8 cellular contexts compared by ENCODE assay signal in the genomic region with DNA sequence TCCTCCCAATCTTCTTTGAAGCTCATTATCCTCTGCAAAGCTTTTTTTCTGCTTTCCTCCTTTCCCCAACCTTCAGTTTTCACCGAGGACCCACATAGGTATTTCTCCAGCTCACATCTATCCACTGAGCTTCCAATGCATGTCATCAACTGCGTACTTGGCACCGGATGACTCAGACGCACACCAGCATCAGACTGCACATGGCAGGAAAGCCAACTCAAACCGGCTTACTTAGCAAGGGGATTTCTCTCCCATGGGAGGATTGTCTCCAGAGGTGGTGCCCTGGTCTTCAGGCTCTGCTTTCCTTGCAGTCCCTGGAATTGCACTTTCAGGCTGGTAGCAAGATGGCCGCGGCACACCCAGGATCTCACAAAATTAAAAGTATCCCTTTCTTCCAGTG. TPM values are rescaled to one million over a fixed set of nuclear protein-coding genes. Genes with fewer than 3 reads are reported as not detected.
DNase-seq lines count a peak whose midpoint lies in the region; ATAC-seq lines count a peak whose summit lies in the region.

No MANE protein-coding gene starts in this region.

- no peaks in the 10 kb centered on the region for H3K9me3 Mint-ChIP-seq in activated T-cell treated with anti-CD3 and anti-CD28 coated beads, Interleukin-2, amount 50 U/mL, for 72 hours
- H3K9me3 Mint-ChIP-seq in stimulated activated effector memory CD8-positive, alpha-beta T cell treated with anti-CD3 and anti-CD28 coated beads, Interleukin-12 subunit alpha, Interleukin-12 subunit beta, amount 100 ng/mL, for 72 hours, result no peaks in the 10 kb centered on the region

- no peaks in the 10 kb centered on the region for H3K27me3 ChIP-seq in right cardiac atrium (ENCODE audit: control insufficient read depth, insufficient read depth)

- DNase-seq in HT1080 (ENCODE audit: low read depth) (peak; percentile 46), right cardiac atrium (peak in 1 of 3 donors; percentile 50), 8988T (no peak), NCI-H2081 treated with DMSO at 0.1 percent for 48 hours (lab: John Stamatoyannopoulos, UW) (no peak), KBM-7 (no peak)
- peak in 1 of 2 donors; percentile 33 for DNase-seq in activated T-cell treated with anti-CD3 and anti-CD28 coated beads, Interleukin-2, amount 50 U/mL, for 72 hours
- no peak for DNase-seq in stimulated activated effector memory CD8-positive, alpha-beta T cell treated with anti-CD3 and anti-CD28 coated beads, Interleukin-12 subunit alpha, Interleukin-12 subunit beta, amount 100 ng/mL, for 72 hours (ENCODE audit: low spot score in 2 of 2)

- H3K27ac Mint-ChIP-seq in activated T-cell treated with anti-CD3 and anti-CD28 coated beads, Interleukin-2, amount 50 U/mL, for 72 hours, result peak overlapping the region; percentile 51
- H3K27ac Mint-ChIP-seq in stimulated activated effector memory CD8-positive, alpha-beta T cell treated with anti-CD3 and anti-CD28 coated beads, Interleukin-12 subunit alpha, Interleukin-12 subunit beta, amount 100 ng/mL, for 72 hours, result peak overlapping the region; percentile 96

- peaks cover 0 to 1% of the 10 kb centered on the region in 2 donors for H3K36me3 Mint-ChIP-seq in activated T-cell treated with anti-CD3 and anti-CD28 coated beads, Interleukin-2, amount 50 U/mL, for 72 hours (ENCODE audit: insufficient read depth in 2 of 2)
- peaks cover 8% of the 10 kb centered on the region for H3K36me3 Mint-ChIP-seq in stimulated activated effector memory CD8-positive, alpha-beta T cell treated with anti-CD3 and anti-CD28 coated beads, Interleukin-12 subunit alpha, Interleukin-12 subunit beta, amount 100 ng/mL, for 72 hours

- 59% methylated on average over 7 of the region's 7 CpGs for WGBS in right cardiac atrium

- H3K27ac ChIP-seq in right cardiac atrium (ENCODE audit: low read length), result peak overlapping the region; percentile 100

- intact Hi-C loops in right cardiac atrium (cut with DNase I), result no loop called here

- no peak for ATAC-seq in activated T-cell treated with anti-CD3 and anti-CD28 coated beads, Interleukin-2, amount 50 U/mL, for 72 hours (replicated peaks in 1 of 2)
- ATAC-seq in right cardiac atrium (no peak), HG03039 (IDR thresholded peaks at IDR 0.05; ENCODE audit: unreplicated experiment) (no peak)
- no peak for ATAC-seq in stimulated activated effector memory CD8-positive, alpha-beta T cell treated with anti-CD3 and anti-CD28 coated beads, Interleukin-12 subunit alpha, Interleukin-12 subunit beta, amount 100 ng/mL, for 72 hours

- H3K27me3 Mint-ChIP-seq in activated T-cell treated with anti-CD3 and anti-CD28 coated beads, Interleukin-2, amount 50 U/mL, for 72 hours (ENCODE audit: low read depth), result no peaks in the 10 kb centered on the region

- H3K4me1 ChIP-seq in right cardiac atrium (ENCODE audit: control insufficient read depth, insufficient read depth, low read length), result peaks cover 12% of the 10 kb centered on the region

- peak overlapping the region; percentile 78 to 99 for H3K4me3 Mint-ChIP-seq in activated T-cell treated with anti-CD3 and anti-CD28 coated beads, Interleukin-2, amount 50 U/mL, for 72 hours
- H3K4me3 Mint-ChIP-seq in stimulated activated effector memory CD8-positive, alpha-beta T cell treated with anti-CD3 and anti-CD28 coated beads, Interleukin-12 subunit alpha, Interleukin-12 subunit beta, amount 100 ng/mL, for 72 hours, result peak overlapping the region; percentile 94

- H3K4me3 ChIP-seq in right cardiac atrium (ENCODE audit: low read length), result peak overlapping the region; percentile 39

- H3K4me1 Mint-ChIP-seq in activated T-cell treated with anti-CD3 and anti-CD28 coated beads, Interleukin-2, amount 50 U/mL, for 72 hours (ENCODE audit: low read depth), result peaks cover 50% of the 10 kb centered on the region
- H3K4me1 Mint-ChIP-seq in stimulated activated effector memory CD8-positive, alpha-beta T cell treated with anti-CD3 and anti-CD28 coated beads, Interleukin-12 subunit alpha, Interleukin-12 subunit beta, amount 100 ng/mL, for 72 hours, result peaks cover 34% of the 10 kb centered on the region

- in situ Hi-C loops in KBM-7 (cut with MboI; ENCODE audit: low pct_unique_long_range_greater_than_20kb, low sequenced_read_pairs), result no loop called here

- H3K9me3 ChIP-seq in right cardiac atrium (ENCODE audit: control insufficient read depth, low read length), result no peaks in the 10 kb centered on the region

RNA-seq across cellular contexts. Expression of a gene that starts 1.7 kb away (rescaled TPM):
- 12.9 and 24.3 TPM in 2 replicates for total RNA-seq in HT1080 (2014; rRNA removed; shearing (Covaris generic))
- polyA plus RNA-seq in HT1080 (2015; cell fraction: cytosol; rRNA removed), result 19.7 and 28.0 TPM in 2 replicates
- 26.2 and 28.8 TPM in 2 replicates for polyA plus RNA-seq in HT1080 (2015; cell fraction: nucleus; rRNA removed)
- 10 to 100 TPM; 33.7 to 33.9 TPM for total RNA-seq in activated T-cell treated with anti-CD3 and anti-CD28 coated beads, Interleukin-2, amount 50 U/mL, for 72 hours
- 10 to 100 TPM; 68.1 to 74.7 (median 70.5) TPM for total RNA-seq in right cardiac atrium
- 49.5 TPM for polyA plus RNA-seq in right cardiac atrium
